10 cellular contexts compared by ENCODE assay signal in genomic region chr11:74768172-74768584, GRCh38. TPM values are rescaled to one million over a fixed set of nuclear protein-coding genes. Genes with fewer than 3 reads are reported as not detected.
DNase-seq lines count a peak whose midpoint lies in the region; ATAC-seq and TF ChIP-seq lines count a peak whose summit lies in the region.
"Not testable (repeated sequence)": the region's sequence is repeated elsewhere in the genome, so short reads cannot be mapped to it uniquely, and the experiment has no call there.
"Had no signal": no experiment of that assay in that cellular context is flagged by ENCODE, and none has a peak within 500 bp of the region (broad histone marks: within the 10 kb centered on the region; RNA-seq: fewer than 3 reads in every experiment).

No MANE protein-coding gene starts in this region.

- intact Hi-C loops in CD4-positive, alpha-beta memory T cell (cut with micrococcal nuclease); activated CD8-positive, alpha-beta T cell treated with anti-CD3 and anti-CD28 coated beads for 36 hours (cut with micrococcal nuclease): not testable (repeated sequence)

- H3K4me3 ChIP-seq in CD4-positive, alpha-beta memory T cell (ENCODE audit: low read length in 2 of 2); MM.1S (ENCODE audit: low read length); epithelial cell of esophagus (ENCODE audit: low read length): not testable (repeated sequence)

- peaks cover 4 to 14% of the 10 kb centered on the region in 2 donors for H3K36me3 Mint-ChIP-seq in CD4-positive, alpha-beta memory T cell
- not testable (repeated sequence) for H3K36me3 Mint-ChIP-seq in activated CD8-positive, alpha-beta T cell treated with anti-CD3 and anti-CD28 coated beads for 36 hours (ENCODE audit: low read depth)

- POLR2A ChIA-PET in CD4-positive, alpha-beta memory T cell (lab: Charles Lee; ENCODE audit: partially characterized antibody), result interaction anchor here (0.6 kb wide), 1 partner anchor 1361 kb away, joined by 3 read pairs; no protein-coding TSS in a partner anchor
- POLR2A ChIA-PET in activated CD8-positive, alpha-beta T cell treated with anti-CD3 and anti-CD28 coated beads for 36 hours (lab: Charles Lee), result interaction anchor here (0.8 kb wide), 1 partner anchor 23 kb away, joined by 3 read pairs; no protein-coding TSS in a partner anchor

- CTCF ChIA-PET in CD4-positive, alpha-beta memory T cell (lab: Charles Lee; ENCODE audit: partially characterized antibody), result not testable (repeated sequence)
- CTCF ChIA-PET in activated CD8-positive, alpha-beta T cell treated with anti-CD3 and anti-CD28 coated beads for 36 hours (lab: Charles Lee), result interaction anchor here (1.4 to 1.6 kb wide), 2 partner anchors 18 to 29 kb away, joined by 3 to 5 read pairs; no protein-coding TSS in a partner anchor

- H3K79me2 ChIP-seq in MM.1S (ENCODE audit: low read length), result peaks cover 69% of the 10 kb centered on the region

- peak in 1 of 5 donors; percentile 35 for DNase-seq in CD4-positive, alpha-beta memory T cell
- DNase-seq in MM.1S, result peak; percentile 16
- peak; percentile 82 for DNase-seq in activated CD8-positive, alpha-beta T cell treated with anti-CD3 and anti-CD28 coated beads for 36 hours
- DNase-seq in epithelial cell of esophagus (ENCODE audit: low read depth), result peak; percentile 6
- peak; percentile 49 for DNase-seq in stimulated activated CD4-positive, alpha-beta T cell treated with anti-CD3 and anti-CD28 coated beads, Interleukin-4, amount 100 ng/mL, for 24 hours

- not testable (repeated sequence) for H3K9ac ChIP-seq in MM.1S (ENCODE audit: low read length)

- H3F3A ChIP-seq in MM.1S (ENCODE audit: insufficient read depth, low read length), result not testable (repeated sequence)

- not testable (repeated sequence) for H3K36me3 ChIP-seq in CD4-positive, alpha-beta memory T cell (ENCODE audit: insufficient read depth, low read length); MM.1S (replicated peaks; ENCODE audit: insufficient read depth, low read length)

- not testable (repeated sequence) for H4K20me1 ChIP-seq in MM.1S (ENCODE audit: insufficient read depth, low read length)

- H3K9me2 ChIP-seq in MM.1S (replicated peaks; ENCODE audit: insufficient read depth, low read length), result not testable (repeated sequence)

- TF ChIP-seq CTCF in MM.1S (IDR thresholded peaks at IDR 0.05; ENCODE audit: low read length); activated CD8-positive, alpha-beta T cell treated with anti-CD3 and anti-CD28 coated beads for 36 hours (IDR thresholded peaks at IDR 0.05); epithelial cell of esophagus (IDR thresholded peaks at IDR 0.05; ENCODE audit: insufficient read depth, low read depth, low read length, missing control alignments): not testable (repeated sequence)

- peak overlapping the region in 3 of 7 donors; percentile 51 to 86 (median 58) for H3K27ac Mint-ChIP-seq in CD4-positive, alpha-beta memory T cell
- H3K27ac Mint-ChIP-seq in activated CD8-positive, alpha-beta T cell treated with anti-CD3 and anti-CD28 coated beads for 36 hours, result peak overlapping the region; percentile 61

- not testable (repeated sequence) for H3K9me3 ChIP-seq in CD4-positive, alpha-beta memory T cell (ENCODE audit: control insufficient read depth in 1 of 2, low read length in 2 of 2); MM.1S (replicated peaks; ENCODE audit: insufficient read depth, low read length)

- H3K27me3 Mint-ChIP-seq in CD4-positive, alpha-beta memory T cell; activated CD8-positive, alpha-beta T cell treated with anti-CD3 and anti-CD28 coated beads for 36 hours: not testable (repeated sequence)

- not testable (repeated sequence) for H3K27ac ChIP-seq in CD4-positive, alpha-beta memory T cell (ENCODE audit: low read depth, low read length)
- H3K27ac ChIP-seq in MM.1S (ENCODE audit: low read length), result peak overlapping the region; percentile 17; the same call in 1 of the 2 replicates

- not testable (repeated sequence) for H3K27me3 ChIP-seq in CD4-positive, alpha-beta memory T cell (ENCODE audit: insufficient read depth, low read length); MM.1S (replicated peaks; ENCODE audit: insufficient read depth, low read length)

- peak overlapping the region in 5 of 8 donors; percentile 23 to 53 (median 29) for H3K4me3 Mint-ChIP-seq in CD4-positive, alpha-beta memory T cell
- not testable (repeated sequence) for H3K4me3 Mint-ChIP-seq in activated CD8-positive, alpha-beta T cell treated with anti-CD3 and anti-CD28 coated beads for 36 hours

- H3K4me1 ChIP-seq in CD4-positive, alpha-beta memory T cell (ENCODE audit: insufficient read depth, low read length), result peaks cover 31% of the 10 kb centered on the region
- H3K4me1 ChIP-seq in MM.1S (ENCODE audit: low read length), result not testable (repeated sequence)

- peaks cover 25 to 49% (median 42%) of the 10 kb centered on the region in 4 donors for H3K4me1 Mint-ChIP-seq in CD4-positive, alpha-beta memory T cell
- peaks cover 34% of the 10 kb centered on the region for H3K4me1 Mint-ChIP-seq in activated CD8-positive, alpha-beta T cell treated with anti-CD3 and anti-CD28 coated beads for 36 hours (ENCODE audit: low read depth)

- not testable (repeated sequence) for H2AFZ ChIP-seq in MM.1S (ENCODE audit: low read length)

- not testable (repeated sequence) for H3K9me3 Mint-ChIP-seq in CD4-positive, alpha-beta memory T cell; activated CD8-positive, alpha-beta T cell treated with anti-CD3 and anti-CD28 coated beads for 36 hours

- peak; percentile 50 for ATAC-seq in GM18868 (IDR thresholded peaks at IDR 0.05; ENCODE audit: unreplicated experiment)
- peak; percentile 53 for ATAC-seq in GM21528 (IDR thresholded peaks at IDR 0.05; ENCODE audit: low FRiP score, unreplicated experiment)
- peak; percentile 45 for ATAC-seq in HG03095 (IDR thresholded peaks at IDR 0.05; ENCODE audit: unreplicated experiment)
- ATAC-seq in activated CD8-positive, alpha-beta T cell treated with anti-CD3 and anti-CD28 coated beads for 36 hours, result peak; percentile 92

- H3K4me2 ChIP-seq in MM.1S (ENCODE audit: low read depth, low read length), result not testable (repeated sequence)

RNA-seq across cellular contexts. Expression of gene RNF169, which starts 19.5 kb away (rescaled TPM):
- 10 to 100 TPM; 24.6 to 25.0 TPM for total RNA-seq in CD4-positive, alpha-beta memory T cell
- 1 to 10 TPM in 1 of 2 donors, under 1 TPM in 1; 0.13 to 1.8 TPM for polyA plus RNA-seq in CD4-positive, alpha-beta memory T cell
- 10 to 100 TPM; 13.9 to 14.2 TPM for total RNA-seq in activated CD8-positive, alpha-beta T cell treated with anti-CD3 and anti-CD28 coated beads for 36 hours

RNA-seq across cellular contexts. Expression of gene CHRDL2, which starts 37.0 kb away (rescaled TPM):
- not detected for total RNA-seq in CD4-positive, alpha-beta memory T cell
- polyA plus RNA-seq in CD4-positive, alpha-beta memory T cell, result not detected
- not detected for total RNA-seq in activated CD8-positive, alpha-beta T cell treated with anti-CD3 and anti-CD28 coated beads for 36 hours
- total RNA-seq: glomerular endothelial cell, lower leg skin had no signal
